ENCODE assay signal across 37 cellular contexts in genomic region chr12:111010916-111011657, GRCh38. TPM values are rescaled to one million over a fixed set of nuclear protein-coding genes. Genes with fewer than 3 reads are reported as not detected.
"Had no signal": no experiment of that assay in that cellular context is flagged by ENCODE, and none has a peak within 500 bp of the region (broad histone marks: within the 10 kb centered on the region; RNA-seq: fewer than 3 reads in every experiment).

No MANE protein-coding gene starts in this region.

- DNase-seq: activated CD4-positive, alpha-beta memory T cell treated with anti-CD3 and anti-CD28 coated beads for 36 hours; activated CD4-positive, alpha-beta T cell treated with anti-CD3 and anti-CD28 coated beads for 36 hours; activated CD4-positive, alpha-beta T cell treated with anti-CD3 and anti-CD28 coated beads, Interleukin-2, amount 10 ng/mL, durations not matched to agents 24 days and 14 days; activated CD4-positive, CD25-positive, alpha-beta regulatory T cell; activated CD4-positive, CD25-positive, alpha-beta regulatory T cell treated with anti-CD3 and anti-CD28 coated beads, Interleukin-2, amount 50 U/mL, for 72 hours; activated CD8-positive, alpha-beta memory T cell treated with anti-CD3 and anti-CD28 coated beads, Interleukin-2, amount 10 ng/mL, durations not matched to agents 7 days and 5 days; activated CD8-positive, alpha-beta memory T cell treated with anti-CD3 and anti-CD28 coated beads, Interleukin-2, amount 50 U/mL, for 4 hours; activated CD8-positive, alpha-beta T cell treated with anti-CD3 and anti-CD28 coated beads, Interleukin-2, amount 10 ng/mL, durations not matched to agents 7 days and 5 days; activated effector memory CD4-positive, alpha-beta T cell treated with anti-CD3 and anti-CD28 coated beads, Interleukin-2, amount 50 U/mL, for 16 hours; activated naive CD4-positive, alpha-beta T cell treated with anti-CD3 and anti-CD28 coated beads for 36 hours; activated naive CD8-positive, alpha-beta T cell treated with anti-CD3 and anti-CD28 coated beads for 36 hours; activated naive CD8-positive, alpha-beta T cell treated with anti-CD3 and anti-CD28 coated beads, Interleukin-2, amount 50 U/mL, for 24 hours; activated T-cell treated with anti-CD3 and anti-CD28 coated beads, Interleukin-2, amount 50 U/mL, for 1 hour; activated T-cell treated with anti-CD3 and anti-CD28 coated beads, Interleukin-2, amount 50 U/mL, for 48 hours; adrenal gland; aorta; body of pancreas; central memory CD4-positive, alpha-beta T cell; cerebellar nuclear complex; colonic mucosa; effector CD8-positive, alpha-beta T cell; esophagus squamous epithelium; head of caudate nucleus; T-helper 17 cell; T1000 had no signal

- H3K27ac ChIP-seq: adrenal gland, body of pancreas, colonic mucosa, epithelial cell of prostate, esophagus squamous epithelium had no signal

- ATAC-seq: activated CD4-positive, alpha-beta T cell treated with anti-CD3 and anti-CD28 coated beads for 36 hours; activated CD8-positive, alpha-beta memory T cell treated with anti-CD3 and anti-CD28 coated beads, Interleukin-2, amount 10 ng/mL, durations not matched to agents 7 days and 5 days; activated CD8-positive, alpha-beta T cell treated with anti-CD3 and anti-CD28 coated beads, Interleukin-2, amount 10 ng/mL, durations not matched to agents 7 days and 5 days; activated naive CD8-positive, alpha-beta T cell treated with anti-CD3 and anti-CD28 coated beads, Interleukin-2, amount 50 U/mL, for 24 hours; body of pancreas; T-helper 17 cell had no signal

- FAIRE-seq: endometrium, endothelial cell of umbilical vein, frontal cortex had no signal

- H3K4me3 ChIP-seq: adrenal gland, body of pancreas, colonic mucosa, esophagus squamous epithelium had no signal

- H3K4me3 Mint-ChIP-seq: activated CD4-positive, alpha-beta memory T cell treated with anti-CD3 and anti-CD28 coated beads for 36 hours; activated CD4-positive, alpha-beta T cell treated with anti-CD3 and anti-CD28 coated beads for 36 hours; activated CD4-positive, alpha-beta T cell treated with anti-CD3 and anti-CD28 coated beads, Interleukin-2, amount 10 ng/mL, durations not matched to agents 24 days and 14 days; activated CD8-positive, alpha-beta memory T cell treated with anti-CD3 and anti-CD28 coated beads, Interleukin-2, amount 10 ng/mL, durations not matched to agents 7 days and 5 days; activated CD8-positive, alpha-beta T cell treated with anti-CD3 and anti-CD28 coated beads, Interleukin-2, amount 10 ng/mL, durations not matched to agents 7 days and 5 days; activated naive CD4-positive, alpha-beta T cell treated with anti-CD3 and anti-CD28 coated beads for 36 hours; activated naive CD4-positive, alpha-beta T cell treated with anti-CD3 and anti-CD28 coated beads, Interleukin-2, amount 50 U/mL, for 24 hours; activated naive CD8-positive, alpha-beta T cell treated with anti-CD3 and anti-CD28 coated beads for 36 hours; activated naive CD8-positive, alpha-beta T cell treated with anti-CD3 and anti-CD28 coated beads, Interleukin-2, amount 50 U/mL, for 24 hours; activated T-helper 1 cell treated with anti-CD3 and anti-CD28 coated beads, Interleukin-12 subunit alpha, Interleukin-12 subunit beta, Interleukin-2, Interleukin-4 antibody, amounts not matched to agents 30 ng/mL and 10 ng/mL and 1 ng/mL, durations not matched to agents 14 hours and 24 hours and 36 hours; T-helper 17 cell; T-helper 2 cell treated with Interferon-gamma antibody and Interleukin-4, amounts not matched to agents 5 μg/mL and 100 μg/mL, for 36 hours had no signal

- H3K27me3 ChIP-seq: body of pancreas, colonic mucosa had no signal

- H3K27ac Mint-ChIP-seq: activated CD4-positive, alpha-beta memory T cell treated with anti-CD3 and anti-CD28 coated beads for 36 hours; activated CD4-positive, alpha-beta T cell treated with anti-CD3 and anti-CD28 coated beads for 36 hours; activated CD4-positive, alpha-beta T cell treated with anti-CD3 and anti-CD28 coated beads, Interleukin-2, amount 10 ng/mL, durations not matched to agents 24 days and 14 days; activated CD8-positive, alpha-beta memory T cell treated with anti-CD3 and anti-CD28 coated beads, Interleukin-2, amount 10 ng/mL, durations not matched to agents 7 days and 5 days; activated CD8-positive, alpha-beta T cell treated with anti-CD3 and anti-CD28 coated beads, Interleukin-2, amount 10 ng/mL, durations not matched to agents 7 days and 5 days; activated naive CD4-positive, alpha-beta T cell treated with anti-CD3 and anti-CD28 coated beads for 36 hours; activated naive CD4-positive, alpha-beta T cell treated with anti-CD3 and anti-CD28 coated beads, Interleukin-2, amount 50 U/mL, for 24 hours; activated naive CD8-positive, alpha-beta T cell treated with anti-CD3 and anti-CD28 coated beads for 36 hours; activated naive CD8-positive, alpha-beta T cell treated with anti-CD3 and anti-CD28 coated beads, Interleukin-2, amount 50 U/mL, for 24 hours; activated T-helper 1 cell treated with anti-CD3 and anti-CD28 coated beads, Interleukin-12 subunit alpha, Interleukin-12 subunit beta, Interleukin-2, Interleukin-4 antibody, amounts not matched to agents 30 ng/mL and 10 ng/mL and 1 ng/mL, durations not matched to agents 14 hours and 24 hours and 36 hours; activated T-helper 2 cell treated with anti-CD3 and anti-CD28 coated beads, Interferon-gamma antibody, Interleukin-2, Interleukin-4, amounts not matched to agents 10 μg/mL and 5 μg/mL and 100 μg/mL, durations not matched to agents 14 hours and 24 hours and 36 hours; T-helper 17 cell; T-helper 2 cell treated with Interferon-gamma antibody and Interleukin-4, amounts not matched to agents 5 μg/mL and 100 μg/mL, for 36 hours had no signal

- H3K9me3 ChIP-seq: adrenal gland, body of pancreas, colonic mucosa, esophagus squamous epithelium had no signal

- H3K36me3 ChIP-seq: adrenal gland, colonic mucosa, esophagus squamous epithelium had no signal

- H3K4me1 ChIP-seq: adrenal gland, body of pancreas, colonic mucosa, esophagus squamous epithelium had no signal

- H3K9me3 Mint-ChIP-seq: activated naive CD8-positive, alpha-beta T cell treated with anti-CD3 and anti-CD28 coated beads for 36 hours; activated T-helper 1 cell treated with anti-CD3 and anti-CD28 coated beads, Interleukin-12 subunit alpha, Interleukin-12 subunit beta, Interleukin-2, Interleukin-4 antibody, amounts not matched to agents 30 ng/mL and 10 ng/mL and 1 ng/mL, durations not matched to agents 14 hours and 24 hours and 36 hours; activated T-helper 2 cell treated with anti-CD3 and anti-CD28 coated beads, Interferon-gamma antibody, Interleukin-2, Interleukin-4, amounts not matched to agents 10 μg/mL and 5 μg/mL and 100 μg/mL, durations not matched to agents 14 hours and 24 hours and 36 hours; T-helper 2 cell treated with Interferon-gamma antibody and Interleukin-4, amounts not matched to agents 5 μg/mL and 100 μg/mL, for 36 hours had no signal

- H3K36me3 Mint-ChIP-seq: activated CD8-positive, alpha-beta memory T cell treated with anti-CD3 and anti-CD28 coated beads, Interleukin-2, amount 10 ng/mL, durations not matched to agents 7 days and 5 days; activated naive CD8-positive, alpha-beta T cell treated with anti-CD3 and anti-CD28 coated beads for 36 hours had no signal

- H3K4me1 Mint-ChIP-seq: activated CD4-positive, alpha-beta T cell treated with anti-CD3 and anti-CD28 coated beads for 36 hours; activated CD4-positive, alpha-beta T cell treated with anti-CD3 and anti-CD28 coated beads, Interleukin-2, amount 10 ng/mL, durations not matched to agents 24 days and 14 days; activated CD8-positive, alpha-beta memory T cell treated with anti-CD3 and anti-CD28 coated beads, Interleukin-2, amount 10 ng/mL, durations not matched to agents 7 days and 5 days; activated naive CD4-positive, alpha-beta T cell treated with anti-CD3 and anti-CD28 coated beads, Interleukin-2, amount 50 U/mL, for 24 hours; activated naive CD8-positive, alpha-beta T cell treated with anti-CD3 and anti-CD28 coated beads for 36 hours; activated naive CD8-positive, alpha-beta T cell treated with anti-CD3 and anti-CD28 coated beads, Interleukin-2, amount 50 U/mL, for 24 hours; T-helper 17 cell had no signal

RNA-seq across cellular contexts. Expression of gene CUX2, which starts 22.9 kb away (rescaled TPM):
- total RNA-seq: activated CD8-positive, alpha-beta memory T cell treated with anti-CD3 and anti-CD28 coated beads for 36 hours; activated T-helper 1 cell treated with anti-CD3 and anti-CD28 coated beads, Interleukin-12 subunit alpha, Interleukin-12 subunit beta, Interleukin-2, Interleukin-4 antibody, amounts not matched to agents 30 ng/mL and 10 ng/mL and 1 ng/mL, durations not matched to agents 14 hours and 24 hours and 36 hours; activated T-helper 2 cell treated with anti-CD3 and anti-CD28 coated beads, Interferon-gamma antibody, Interleukin-2, Interleukin-4, amounts not matched to agents 10 μg/mL and 5 μg/mL and 100 μg/mL, durations not matched to agents 14 hours and 24 hours and 36 hours; body of pancreas; dermis microvascular lymphatic vessel endothelial cell; endothelial cell of umbilical vein; esophagus squamous epithelium; fibroblast of lung; fibroblast of villous mesenchyme; T-helper 17 cell had no signal
- polyA plus RNA-seq: aorta, endothelial cell of umbilical vein, fibroblast of lung had no signal
